In genomic region chr20:64077541-64077875, GRCh38 we compare ENCODE assay signal across 10 cellular contexts. TPM values are rescaled to one million over a fixed set of nuclear protein-coding genes. Genes with fewer than 3 reads are reported as not detected.
DNase-seq lines count a peak whose midpoint lies in the region; ATAC-seq, FAIRE-seq and TF ChIP-seq lines count a peak whose summit lies in the region.
"Had no signal": no experiment of that assay in that cellular context is flagged by ENCODE, and none has a peak within 500 bp of the region (broad histone marks: within the 10 kb centered on the region; RNA-seq: fewer than 3 reads in every experiment).

No MANE protein-coding gene starts in this region.

- no peaks in the 10 kb centered on the region for H3K9me3 ChIP-seq in thyroid gland

- H3K9me3 Mint-ChIP-seq in IgD-negative memory B cell: no peaks in the 10 kb centered on the region

- peak overlapping the region; percentile 90 to 97 (median 94) for H3K4me3 Mint-ChIP-seq in IgD-negative memory B cell

- H3K36me3 ChIP-seq in GM06990 (ENCODE audit: control insufficient read depth, insufficient read depth, low read length) (peaks cover 21% of the 10 kb centered on the region), bronchial epithelial cell (ENCODE audit: control insufficient read depth, insufficient read depth, low read length) (peaks cover 4% of the 10 kb centered on the region), rectal smooth muscle tissue (ENCODE audit: control insufficient read depth, insufficient read depth, low read length) (peaks cover 2% of the 10 kb centered on the region), thyroid gland (peaks cover 0 to 10% of the 10 kb centered on the region in 2 donors)

- H3K27me3 ChIP-seq in GM06990 (replicated peaks; ENCODE audit: control insufficient read depth, insufficient read depth, low read length) (no peaks in the 10 kb centered on the region; the same call in 1 of the 2 replicates), bronchial epithelial cell (ENCODE audit: control insufficient read depth, insufficient read depth, low read length) (peaks cover 2% of the 10 kb centered on the region), rectal smooth muscle tissue (ENCODE audit: control insufficient read depth, insufficient read depth, low read length) (peaks cover 6% of the 10 kb centered on the region), thyroid gland (no peaks in the 10 kb centered on the region)

- no peaks in the 10 kb centered on the region for H3K27me3 Mint-ChIP-seq in IgD-negative memory B cell

- H3K4me3 ChIP-seq in GM06990 (replicated peaks; ENCODE audit: low read depth, low read length): peak overlapping the region; percentile 84
- H3K4me3 ChIP-seq in bronchial epithelial cell (ENCODE audit: low read depth, low read length): no peak overlapping the region
- H3K4me3 ChIP-seq in rectal smooth muscle tissue (ENCODE audit: low read length): peak overlapping the region; percentile 33
- H3K4me3 ChIP-seq in thyroid gland (replicated peaks in 1 of 3): no peak overlapping the region
- H3K4me3 ChIP-seq: GM23248 had no signal

- H3K9ac ChIP-seq in rectal smooth muscle tissue (ENCODE audit: low read length): no peak overlapping the region
- H3K9ac ChIP-seq: GM23248 had no signal

- ATAC-seq in GM21526 (IDR thresholded peaks at IDR 0.05; ENCODE audit: low FRiP score, unreplicated experiment) (no peak), GM21447 (IDR thresholded peaks at IDR 0.05; ENCODE audit: unreplicated experiment) (no peak)

- TF ChIP-seq CTCF in GM06990 (IDR thresholded peaks at IDR 0.05; ENCODE audit: insufficient read depth, low read length, poor library complexity, severe bottlenecking): no peak
- no peak for TF ChIP-seq CTCF in bronchial epithelial cell (IDR thresholded peaks at IDR 0.05; ENCODE audit: insufficient read depth, low read length, severe bottlenecking)
- TF ChIP-seq CTCF in thyroid gland (IDR thresholded peaks at IDR 0.05): no peak

- peaks cover 9% of the 10 kb centered on the region for H3K4me1 ChIP-seq in rectal smooth muscle tissue (ENCODE audit: control insufficient read depth, insufficient read depth, low read length)
- peaks cover 11 to 17% of the 10 kb centered on the region in 2 donors for H3K4me1 ChIP-seq in thyroid gland

- 60 to 63% methylated on average over 1 to 7 of the region's 7 CpGs for WGBS in thyroid gland, 2 donors

- TF ChIP-seq POLR2A in thyroid gland (IDR thresholded peaks at IDR 0.05): no peak

- peak overlapping the region; percentile 95 to 96 (median 96) for H3K27ac Mint-ChIP-seq in IgD-negative memory B cell

- no peak for DNase-seq in GM06990 (ENCODE audit: extremely low read depth, insufficient read length)
- DNase-seq in bronchial epithelial cell (ENCODE audit: low read depth): no peak
- no peak for DNase-seq in thyroid gland
- DNase-seq: DMS53, GM23248, NCI-H510A treated with DMSO at 0.1 percent for 48 hours had no signal

- FAIRE-seq in bronchial epithelial cell (lab: Jason Lieb, UNC): peak; percentile 58

- no peak overlapping the region for H3K27ac ChIP-seq in rectal smooth muscle tissue (ENCODE audit: low read depth, low read length)
- no peak overlapping the region for H3K27ac ChIP-seq in thyroid gland
- H3K27ac ChIP-seq: GM23248 had no signal

- peaks cover 7 to 11% (median 10%) of the 10 kb centered on the region in 3 donors for H3K4me1 Mint-ChIP-seq in IgD-negative memory B cell

- intact Hi-C loops in thyroid gland (cut with DNase I): no loop called here

- H3K36me3 Mint-ChIP-seq in IgD-negative memory B cell: peaks cover 4% of the 10 kb centered on the region

RNA-seq across cellular contexts. Expression of gene RGS19, which starts 1.8 kb away (rescaled TPM):
- 202 TPM for polyA plus RNA-seq in IgD-negative memory B cell
- 6.1 and 6.7 TPM in 2 replicates for total RNA-seq in bronchial epithelial cell
- 10 to 100 TPM; 10.5 to 17.2 (median 13.4) TPM for total RNA-seq in thyroid gland

RNA-seq across cellular contexts. Expression of gene OPRL1, which starts 2.4 kb away (rescaled TPM):
- polyA plus RNA-seq in IgD-negative memory B cell: 3.7 TPM
- under 0.01 and 0.13 TPM in 2 replicates for total RNA-seq in bronchial epithelial cell
- under 1 TPM; 0.54 to 0.94 (median 0.68) TPM for total RNA-seq in thyroid gland

RNA-seq across cellular contexts. Expression of gene LKAAEAR1, which starts 6.7 kb away (rescaled TPM):
- 0.83 TPM for polyA plus RNA-seq in IgD-negative memory B cell
- 0.13 TPM in 1 of 2 replicates, not detected in the other for total RNA-seq in bronchial epithelial cell
- 1 to 10 TPM in 2 of 4 donors, not detected in 2; 1.3 to 1.7 TPM for total RNA-seq in thyroid gland

RNA-seq across cellular contexts. Expression of gene TCEA2, which starts 14.5 kb away (rescaled TPM):
- 41.3 TPM for polyA plus RNA-seq in IgD-negative memory B cell
- total RNA-seq in bronchial epithelial cell (5.1 and 5.5 TPM in 2 replicates), thyroid gland (10 to 100 TPM; 20.9 to 43.1 (median 24.4) TPM)

RNA-seq across cellular contexts. Expression of gene SOX18, which starts 28.1 kb away (rescaled TPM):
- not detected for polyA plus RNA-seq in IgD-negative memory B cell
- total RNA-seq in bronchial epithelial cell (not detected in 2 replicates), thyroid gland (10 to 100 TPM in 2 of 4 donors, 1 to 10 TPM in 2; 7.5 to 16.9 (median 10.6) TPM)
- total RNA-seq: GM23248 had no signal
- polyA plus RNA-seq: GM23248 had no signal

Comparison
In these comparisons a context has a peak if more than half of its experiments do, and no peak if none do; other contexts are left out.
1. H3K4me3 ChIP-seq: peak in GM06990 (single experiment) and rectal smooth muscle tissue (single experiment); none in bronchial epithelial cell (single experiment) and thyroid gland (0 of 3).